ENCODE assay signal across 1 cellular context in the genomic region with DNA sequence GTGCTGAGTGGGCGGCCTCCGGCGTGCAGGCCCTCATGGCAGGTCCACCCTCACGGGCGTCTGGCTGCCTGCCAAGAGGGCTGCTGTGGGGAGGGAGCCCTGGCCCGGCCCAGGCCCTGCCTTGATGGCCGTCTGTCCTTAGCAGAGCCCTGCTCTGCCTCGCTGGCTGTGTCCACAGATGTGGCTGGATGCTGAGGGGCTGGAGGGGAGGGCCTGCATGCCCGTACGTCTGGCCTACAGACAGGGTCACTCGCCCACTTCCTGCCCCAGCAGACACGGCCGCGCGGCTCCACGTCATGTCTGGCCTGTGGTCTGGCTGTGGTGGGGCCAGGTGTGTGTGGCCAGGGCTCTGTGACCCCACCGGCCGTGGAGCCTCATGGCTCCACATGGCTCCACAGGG.
TF ChIP-seq lines count a peak whose summit lies in the region.

No MANE protein-coding gene starts in this region.

TF ChIP-seq in GM12878, 131 proteins besides CTCF, POLR2A, EP300 and RAD21:
- TF ChIP-seq TCF12 (IDR thresholded peaks at IDR 0.05; ENCODE audit: low read depth, low read length) (peak; percentile 73; the same call in 1 of the 2 replicates), BHLHE40 (IDR thresholded peaks at IDR 0.05; ENCODE audit: borderline replicate concordance in 1 of 2, low read depth in 2 of 2, low read length in 1 of 2) (peak in 1 of 2 experiments; percentile 42; a peak in 2 of 4 replicates), SKIL (IDR thresholded peaks at IDR 0.05; ENCODE audit: low read depth, poor library complexity, severe bottlenecking) (peak; percentile 62), NR2F1 (conservative IDR thresholded peaks at IDR 0.05) (peak; percentile 74)
TF ChIP-seq in GM12878: peak in this region for 4; not testable (repeated sequence) for 127.
